Comparison of ENCODE assay signal across 10 cellular contexts in genomic region chr1:15583016-15583706, GRCh38. TPM values are rescaled to one million over a fixed set of nuclear protein-coding genes. Genes with fewer than 3 reads are reported as not detected.
DNase-seq lines count a peak whose midpoint lies in the region; TF ChIP-seq lines count a peak whose summit lies in the region.
"Had no signal": no experiment of that assay in that cellular context is flagged by ENCODE, and none has a peak within 500 bp of the region (broad histone marks: within the 10 kb centered on the region; RNA-seq: fewer than 3 reads in every experiment).

No MANE protein-coding gene starts in this region.

- H3K9ac ChIP-seq in skeletal muscle tissue (ENCODE audit: low read depth in 1 of 3, low read length in 3 of 3) (peak overlapping the region; percentile 24 to 66 (median 50)), neural progenitor cell (no peak overlapping the region)

- no peak for TF ChIP-seq CTCF in hepatocyte (IDR thresholded peaks at IDR 0.05; ENCODE audit: poor library complexity)
- TF ChIP-seq CTCF in neural progenitor cell (IDR thresholded peaks at IDR 0.05): no peak

- no peaks in the 10 kb centered on the region for H3K27me3 Mint-ChIP-seq in activated T-cell treated with anti-CD3 and anti-CD28 coated beads, Interleukin-2, amount 50 U/mL, for 24 hours
- H3K27me3 Mint-ChIP-seq in neural progenitor cell (ENCODE audit: insufficient read depth, low read depth): peaks cover 22% of the 10 kb centered on the region

- H3K27ac Mint-ChIP-seq in activated T-cell treated with anti-CD3 and anti-CD28 coated beads, Interleukin-2, amount 50 U/mL, for 24 hours: peak overlapping the region; percentile 90
- no peak overlapping the region for H3K27ac Mint-ChIP-seq in neural progenitor cell

- H3K4me3 Mint-ChIP-seq in activated T-cell treated with anti-CD3 and anti-CD28 coated beads, Interleukin-2, amount 50 U/mL, for 24 hours: peak overlapping the region; percentile 84
- H3K4me3 Mint-ChIP-seq in neural progenitor cell: no peak overlapping the region

- H3K9me3 ChIP-seq in SJCRH30 (replicated peaks): no peaks in the 10 kb centered on the region
- H3K9me3 ChIP-seq in hepatocyte (ENCODE audit: low read depth): no peaks in the 10 kb centered on the region
- H3K9me3 ChIP-seq in skeletal muscle tissue (ENCODE audit: control insufficient read depth in 3 of 3, low read length in 3 of 3): no peaks in the 10 kb centered on the region
- no peaks in the 10 kb centered on the region for H3K9me3 ChIP-seq in neural progenitor cell (ENCODE audit: low read depth)
- H3K9me3 ChIP-seq: left ventricle myocardium inferior had no signal

- no peak overlapping the region for H2AFZ ChIP-seq in hepatocyte
- no peak overlapping the region for H2AFZ ChIP-seq in neural progenitor cell (replicated peaks)

- WGBS in hepatocyte (ENCODE audit: low lambda C conversion rate, missing lambda C conversion rate): 98% methylated on average over 18 of the region's 18 CpGs

- H4K20me1 ChIP-seq in hepatocyte (ENCODE audit: insufficient read depth, poor library complexity, severe bottlenecking) (no peaks in the 10 kb centered on the region), neural progenitor cell (ENCODE audit: low read depth) (no peaks in the 10 kb centered on the region)

- peaks cover 9% of the 10 kb centered on the region for H3K79me2 ChIP-seq in hepatocyte
- H3K79me2 ChIP-seq in neural progenitor cell (ENCODE audit: low read depth): no peaks in the 10 kb centered on the region

- H3K36me3 Mint-ChIP-seq in activated T-cell treated with anti-CD3 and anti-CD28 coated beads, Interleukin-2, amount 50 U/mL, for 24 hours (ENCODE audit: low read depth): peaks cover 56% of the 10 kb centered on the region
- no peaks in the 10 kb centered on the region for H3K36me3 Mint-ChIP-seq in neural progenitor cell

- H3K4me2 ChIP-seq in hepatocyte: peak overlapping the region; percentile 94
- no peak overlapping the region for H3K4me2 ChIP-seq in neural progenitor cell

- no peak overlapping the region for H3K27ac ChIP-seq in SJCRH30
- no peak overlapping the region for H3K27ac ChIP-seq in hepatocyte
- H3K27ac ChIP-seq in skeletal muscle tissue (ENCODE audit: low read depth, low read length): peak overlapping the region; percentile 74
- H3K27ac ChIP-seq in neural progenitor cell: no peak overlapping the region
- H3K27ac ChIP-seq in caudate nucleus (ENCODE audit: low read depth, low read length): no peak overlapping the region
- H3K27ac ChIP-seq: left ventricle myocardium inferior had no signal

- H3K36me3 ChIP-seq in SJCRH30 (no peaks in the 10 kb centered on the region), hepatocyte (replicated peaks; ENCODE audit: insufficient read depth, low read depth) (no peaks in the 10 kb centered on the region), skeletal muscle tissue (ENCODE audit: control insufficient read depth in 3 of 3, insufficient read depth in 3 of 3, low read length in 3 of 3) (peaks cover 0 to 2% (median 0%) of the 10 kb centered on the region in 3 donors), neural progenitor cell (no peaks in the 10 kb centered on the region)
- H3K36me3 ChIP-seq: left ventricle myocardium inferior had no signal

- H3K27me3 ChIP-seq in SJCRH30: no peaks in the 10 kb centered on the region
- H3K27me3 ChIP-seq in hepatocyte: no peaks in the 10 kb centered on the region
- no peaks in the 10 kb centered on the region for H3K27me3 ChIP-seq in skeletal muscle tissue (ENCODE audit: control insufficient read depth in 3 of 3, insufficient read depth in 3 of 3, low read length in 3 of 3)
- peaks cover 20% of the 10 kb centered on the region for H3K27me3 ChIP-seq in neural progenitor cell

- peaks cover 30% of the 10 kb centered on the region for H3F3A ChIP-seq in neural progenitor cell (ENCODE audit: low read depth)

- H3K4me1 ChIP-seq in SJCRH30 (peaks cover 14% of the 10 kb centered on the region), hepatocyte (ENCODE audit: insufficient read depth) (no peaks in the 10 kb centered on the region), skeletal muscle tissue (ENCODE audit: control insufficient read depth in 3 of 3, insufficient read depth in 3 of 3, low read length in 3 of 3) (peaks cover 27 to 52% (median 38%) of the 10 kb centered on the region in 3 donors), neural progenitor cell (peaks cover 15% of the 10 kb centered on the region)

- no peaks in the 10 kb centered on the region for H3K9me2 ChIP-seq in hepatocyte (replicated peaks; ENCODE audit: insufficient read depth)

- H3K4me3 ChIP-seq in SJCRH30: no peak overlapping the region
- H3K4me3 ChIP-seq in hepatocyte: no peak overlapping the region
- H3K4me3 ChIP-seq in skeletal muscle tissue (ENCODE audit: low read length in 3 of 3): peak overlapping the region; percentile 13 to 31 (median 22)
- H3K4me3 ChIP-seq in neural progenitor cell: no peak overlapping the region
- H3K4me3 ChIP-seq: left ventricle myocardium inferior had no signal

- peaks cover 3% of the 10 kb centered on the region for H3K9me3 Mint-ChIP-seq in activated T-cell treated with anti-CD3 and anti-CD28 coated beads, Interleukin-2, amount 50 U/mL, for 24 hours
- no peaks in the 10 kb centered on the region for H3K9me3 Mint-ChIP-seq in neural progenitor cell

- peaks cover 45% of the 10 kb centered on the region for H3K4me1 Mint-ChIP-seq in activated T-cell treated with anti-CD3 and anti-CD28 coated beads, Interleukin-2, amount 50 U/mL, for 24 hours (ENCODE audit: low read depth)
- H3K4me1 Mint-ChIP-seq in neural progenitor cell: peaks cover 2% of the 10 kb centered on the region

- DNase-seq in activated T-cell treated with anti-CD3 and anti-CD28 coated beads, Interleukin-2, amount 50 U/mL, for 24 hours: no peak
- DNase-seq in activated T-cell treated with anti-CD3 and anti-CD28 coated beads, Interleukin-2, amount 50 U/mL, for 1 hour: no peak
- DNase-seq in SJCRH30 (peak; percentile 31 to 60), hepatocyte (ENCODE audit: low spot score) (no peak), neural progenitor cell (ENCODE audit: low spot score) (no peak), caudate nucleus (lab: John Stamatoyannopoulos, UW) (no peak), mesenteric fat pad (ENCODE audit: low spot score) (no peak)
- DNase-seq: foreskin melanocyte, left ventricle myocardium inferior had no signal

RNA-seq across cellular contexts. Expression of gene AGMAT, which starts 1.7 kb away (rescaled TPM):
- total RNA-seq in SJCRH30 (2014; rRNA removed; shearing (Covaris generic)): not detected in 2 replicates
- total RNA-seq in hepatocyte (42.9 and 49.9 TPM in 2 replicates), skeletal muscle tissue (4.2 TPM), neural progenitor cell (ENCODE audit: low replicate concordance) (0.84 and 0.86 TPM in 2 replicates), mesenteric fat pad (0.58 TPM)
- polyA plus RNA-seq in hepatocyte: 19.1 and 28.7 TPM in 2 replicates
- total RNA-seq: left ventricle myocardium inferior had no signal

RNA-seq across cellular contexts. Expression of gene DDI2, which starts 34.1 kb away (rescaled TPM):
- 27.5 and 29.1 TPM in 2 replicates for total RNA-seq in SJCRH30 (2014; rRNA removed; shearing (Covaris generic))
- total RNA-seq in hepatocyte (27.4 and 40.1 TPM in 2 replicates), skeletal muscle tissue (30.8 TPM), neural progenitor cell (ENCODE audit: low replicate concordance) (23.3 and 23.8 TPM in 2 replicates), mesenteric fat pad (75.4 TPM)
- 5.6 and 7.5 TPM in 2 replicates for polyA plus RNA-seq in hepatocyte

RNA-seq across cellular contexts. Expression of gene DNAJC16, which starts 56.5 kb away (rescaled TPM):
- total RNA-seq in SJCRH30 (2014; rRNA removed; shearing (Covaris generic)): 19.6 and 23.2 TPM in 2 replicates
- total RNA-seq in hepatocyte (21.1 and 29.7 TPM in 2 replicates), skeletal muscle tissue (16.7 TPM), neural progenitor cell (ENCODE audit: low replicate concordance) (24.2 and 33.6 TPM in 2 replicates), mesenteric fat pad (19.8 TPM)
- 9.5 and 9.6 TPM in 2 replicates for polyA plus RNA-seq in hepatocyte

RNA-seq across cellular contexts. Expression of gene CASP9, which starts 59.1 kb away (rescaled TPM):
- total RNA-seq in SJCRH30 (2014; rRNA removed; shearing (Covaris generic)): 34.6 and 35.5 TPM in 2 replicates
- total RNA-seq in hepatocyte (17.1 and 21.2 TPM in 2 replicates), skeletal muscle tissue (9.9 TPM), neural progenitor cell (ENCODE audit: low replicate concordance) (12.4 and 18.2 TPM in 2 replicates), mesenteric fat pad (8.6 TPM)
- 13.5 and 14.2 TPM in 2 replicates for polyA plus RNA-seq in hepatocyte

Comparison
In these comparisons a context has a peak if more than half of its experiments do, and no peak if none do; other contexts are left out.
1. DNase-seq: peak in SJCRH30 (2 of 2); none in activated T-cell treated with anti-CD3 and anti-CD28 coated beads, Interleukin-2, amount 50 U/mL, for 24 hours (single experiment), activated T-cell treated with anti-CD3 and anti-CD28 coated beads, Interleukin-2, amount 50 U/mL, for 1 hour (single experiment), hepatocyte (single experiment), neural progenitor cell (single experiment), caudate nucleus (0 of 61) and mesenteric fat pad (single experiment).
2. H3K4me3 ChIP-seq: peak in skeletal muscle tissue (3 of 3); none in SJCRH30 (single experiment), hepatocyte (single experiment) and neural progenitor cell (single experiment).